ENCODE assay signal across 20 cellular contexts in the genomic region with DNA sequence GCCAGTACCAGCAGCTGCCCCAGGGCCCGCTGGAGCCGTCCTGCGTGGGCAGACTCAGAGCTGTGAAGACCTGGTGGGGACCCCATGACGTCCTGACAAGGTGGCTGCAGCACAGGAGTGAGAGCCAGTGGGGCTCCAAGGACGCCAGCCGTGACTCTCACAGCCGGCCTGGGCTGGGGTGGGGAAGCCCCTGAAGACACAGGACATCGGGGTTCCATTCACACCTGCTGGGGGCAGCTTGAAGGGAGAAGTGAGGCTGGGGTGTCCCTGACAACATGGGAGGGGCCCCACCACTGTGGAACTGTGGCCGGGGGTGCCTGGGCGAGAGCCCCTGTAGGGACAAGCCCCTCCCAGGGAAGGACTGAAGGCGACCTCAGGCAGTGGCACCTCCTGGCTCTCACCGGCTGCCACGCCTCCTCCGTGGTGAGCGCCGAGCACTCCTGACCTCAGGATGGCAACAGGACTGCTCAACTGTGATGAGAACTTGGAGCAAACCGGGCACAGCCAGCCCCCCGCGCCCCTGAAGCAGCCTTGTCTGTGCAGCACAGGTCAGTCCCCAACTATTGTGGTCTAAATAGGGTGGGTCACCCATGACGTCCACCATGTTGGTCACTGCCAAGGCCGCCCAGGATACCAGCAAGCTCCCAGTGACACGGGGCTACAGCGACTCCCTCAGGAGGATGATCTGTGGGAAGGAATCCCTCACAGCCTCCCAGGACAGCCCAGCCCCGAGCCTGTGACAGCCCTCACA. TPM values are rescaled to one million over a fixed set of nuclear protein-coding genes. Genes with fewer than 3 reads are reported as not detected.
"Had no signal": no experiment of that assay in that cellular context is flagged by ENCODE, and none has a peak within 500 bp of the region (broad histone marks: within the 10 kb centered on the region; RNA-seq: fewer than 3 reads in every experiment).

No MANE protein-coding gene starts in this region.

- H3K27ac ChIP-seq: adrenal gland, gastrocnemius medialis, tibial artery, uterus had no signal

- H3K9me3 ChIP-seq: adrenal gland, gastrocnemius medialis, uterus had no signal

- H3K27me3 ChIP-seq: adrenal gland had no signal

- H3K36me3 ChIP-seq: adrenal gland, gastrocnemius medialis, tibial artery, uterus had no signal

- H3K4me3 ChIP-seq: adrenal gland, gastrocnemius medialis, tibial artery, uterus had no signal

- ATAC-seq: activated CD4-positive, CD25-positive, alpha-beta regulatory T cell treated with anti-CD3 and anti-CD28 coated beads, Interleukin-2, amount 50 U/mL, for 24 hours; activated CD8-positive, alpha-beta T cell treated with anti-CD3 and anti-CD28 coated beads, Interleukin-2, amount 10 ng/mL, durations not matched to agents 7 days and 5 days; esophagus mucosa; gastrocnemius medialis; stimulated activated naive CD8-positive, alpha-beta T cell treated with anti-CD3 and anti-CD28 coated beads, Interleukin-15, Interleukin-2, amounts not matched to agents 100 U/mL and 50 U/mL, for 24 hours had no signal

- H3K4me1 ChIP-seq: adrenal gland, gastrocnemius medialis, uterus had no signal

- DNase-seq: activated CD4-positive, alpha-beta T cell treated with anti-CD3 and anti-CD28 coated beads, Interleukin-2, amount 10 ng/mL, durations not matched to agents 7 days and 5 days; activated CD8-positive, alpha-beta T cell treated with anti-CD3 and anti-CD28 coated beads, Interleukin-2, amount 10 ng/mL, durations not matched to agents 7 days and 5 days; activated naive CD4-positive, alpha-beta T cell treated with anti-CD3 and anti-CD28 coated beads, Interleukin-2, amount 50 U/mL, for 16 hours; activated T-cell treated with anti-CD3 and anti-CD28 coated beads, Interleukin-2, amount 50 U/mL, for 24 hours; adrenal gland; effector CD8-positive, alpha-beta T cell; gastrocnemius medialis; nucleus accumbens; retina; stimulated activated CD4-positive, alpha-beta T cell treated with anti-CD3 and anti-CD28 coated beads, Interleukin-2, amount 100 ng/mL, for 24 hours; substantia nigra; T1000; uterus had no signal

RNA-seq across cellular contexts. Expression of gene IL17REL, which starts 22.7 kb away (rescaled TPM):
- total RNA-seq: activated CD4-positive, alpha-beta T cell treated with anti-CD3 and anti-CD28 coated beads, Interleukin-2, amount 10 ng/mL, durations not matched to agents 7 days and 5 days; activated CD8-positive, alpha-beta T cell treated with anti-CD3 and anti-CD28 coated beads, Interleukin-2, amount 10 ng/mL, durations not matched to agents 7 days and 5 days; adrenal gland; esophagus mucosa; gastrocnemius medialis; kidney epithelial cell had no signal
- polyA plus RNA-seq: adrenal gland, liver had no signal

RNA-seq across cellular contexts. Expression of gene TTLL8, which starts 22.8 kb away (rescaled TPM):
- total RNA-seq: activated CD4-positive, alpha-beta T cell treated with anti-CD3 and anti-CD28 coated beads, Interleukin-2, amount 10 ng/mL, durations not matched to agents 7 days and 5 days; activated CD8-positive, alpha-beta T cell treated with anti-CD3 and anti-CD28 coated beads, Interleukin-2, amount 10 ng/mL, durations not matched to agents 7 days and 5 days; adrenal gland; chondrocyte; esophagus mucosa; gastrocnemius medialis; kidney epithelial cell; liver; uterus had no signal
- polyA plus RNA-seq: adrenal gland, liver had no signal

RNA-seq across cellular contexts. Expression of gene MLC1, which starts 49.9 kb away (rescaled TPM):
- total RNA-seq: adrenal gland, esophagus mucosa, kidney epithelial cell had no signal

RNA-seq across cellular contexts. Expression of gene MOV10L1, which starts 54.5 kb away (rescaled TPM):
- total RNA-seq: activated CD4-positive, alpha-beta T cell treated with anti-CD3 and anti-CD28 coated beads, Interleukin-2, amount 10 ng/mL, durations not matched to agents 7 days and 5 days; activated CD8-positive, alpha-beta T cell treated with anti-CD3 and anti-CD28 coated beads, Interleukin-2, amount 10 ng/mL, durations not matched to agents 7 days and 5 days had no signal
